ENCODE assay signal across 11 cellular contexts in genomic region chr1:203368624-203369451, GRCh38. TPM values are rescaled to one million over a fixed set of nuclear protein-coding genes. Genes with fewer than 3 reads are reported as not detected.
DNase-seq lines count a peak whose midpoint lies in the region; ATAC-seq and TF ChIP-seq lines count a peak whose summit lies in the region.
"Had no signal": no experiment of that assay in that cellular context is flagged by ENCODE, and none has a peak within 500 bp of the region (broad histone marks: within the 10 kb centered on the region; RNA-seq: fewer than 3 reads in every experiment).

No MANE protein-coding gene starts in this region.

- H3K4me3 ChIP-seq in AG09309 (ENCODE audit: control insufficient read depth, low read depth, low read length) (no peak overlapping the region), MG63 (no peak overlapping the region)

- ATAC-seq in GM18517 (IDR thresholded peaks at IDR 0.05; ENCODE audit: unreplicated experiment), result no peak
- ATAC-seq: activated CD8-positive, alpha-beta T cell treated with anti-CD3 and anti-CD28 coated beads for 36 hours had no signal

- H3K9me3 Mint-ChIP-seq in dendritic cell treated with granulocyte-macrophage colony-stimulating factor and Interleukin-4, amounts not matched to agents 40 ng/mL and 50 ng/mL, for 4 days, result no peaks in the 10 kb centered on the region
- H3K9me3 Mint-ChIP-seq: activated CD8-positive, alpha-beta T cell treated with anti-CD3 and anti-CD28 coated beads for 36 hours; H9 had no signal

- no peak for DNase-seq in AG09309 (ENCODE audit: low read depth)
- peak; percentile 25 for DNase-seq in MG63
- DNase-seq in mucosa of gallbladder (ENCODE audit: low spot score), result peak; percentile 49
- no peak for DNase-seq in NCI-H2171 treated with DMSO at 0.1 percent for 48 hours (lab: John Stamatoyannopoulos, UW)
- no peak for DNase-seq in NCI-H1105 (lab: John Stamatoyannopoulos, UW)
- no peak for DNase-seq in activated naive CD4-positive, alpha-beta T cell treated with Interleukin-2 at 50 U/mL for 16 hours
- DNase-seq: activated CD8-positive, alpha-beta T cell treated with anti-CD3 and anti-CD28 coated beads for 36 hours; H9; stimulated activated CD4-positive, alpha-beta T cell treated with anti-CD3 and anti-CD28 coated beads, Interleukin-2, amount 100 ng/mL, for 24 hours had no signal

- H3K27me3 Mint-ChIP-seq in dendritic cell treated with granulocyte-macrophage colony-stimulating factor and Interleukin-4, amounts not matched to agents 40 ng/mL and 50 ng/mL, for 4 days, result peaks cover 12% of the 10 kb centered on the region

- H3K36me3 ChIP-seq in MG63, result no peaks in the 10 kb centered on the region

- no peak overlapping the region for H3K4me3 Mint-ChIP-seq in dendritic cell treated with granulocyte-macrophage colony-stimulating factor and Interleukin-4, amounts not matched to agents 40 ng/mL and 50 ng/mL, for 4 days
- H3K4me3 Mint-ChIP-seq: activated CD8-positive, alpha-beta T cell treated with anti-CD3 and anti-CD28 coated beads for 36 hours; H9 had no signal

- peak overlapping the region; percentile 5 for H3K27ac Mint-ChIP-seq in dendritic cell treated with granulocyte-macrophage colony-stimulating factor and Interleukin-4, amounts not matched to agents 40 ng/mL and 50 ng/mL, for 4 days
- H3K27ac Mint-ChIP-seq: activated CD8-positive, alpha-beta T cell treated with anti-CD3 and anti-CD28 coated beads for 36 hours; H9 had no signal

- no peaks in the 10 kb centered on the region for H3K36me3 Mint-ChIP-seq in dendritic cell treated with granulocyte-macrophage colony-stimulating factor and Interleukin-4, amounts not matched to agents 40 ng/mL and 50 ng/mL, for 4 days (ENCODE audit: low read depth)

- peaks cover 32% of the 10 kb centered on the region for H3K4me1 Mint-ChIP-seq in dendritic cell treated with granulocyte-macrophage colony-stimulating factor and Interleukin-4, amounts not matched to agents 40 ng/mL and 50 ng/mL, for 4 days (ENCODE audit: low read depth)

- H3K9me3 ChIP-seq in MG63, result no peaks in the 10 kb centered on the region

- peak; percentile 69 for TF ChIP-seq CTCF in AG09309 (IDR thresholded peaks at IDR 0.05; ENCODE audit: control insufficient read depth, insufficient read depth, low read depth, low read length, missing control alignments)

- intact Hi-C loops in dendritic cell treated with granulocyte-macrophage colony-stimulating factor and Interleukin-4, amounts not matched to agents 40 ng/mL and 50 ng/mL, for 4 days (cut with micrococcal nuclease), result loop anchor here (1.0 kb wide), 1 partner anchor 118 kb away; no protein-coding TSS in a partner anchor

- no peaks in the 10 kb centered on the region; the same call in 1 of the 2 replicates for H3K27me3 ChIP-seq in MG63

RNA-seq across cellular contexts. Expression of gene FMOD, which starts 17.9 kb away (rescaled TPM):
- not detected in 2 replicates for total RNA-seq in MG63 (2014; rRNA removed; shearing (Covaris generic); ENCODE audit: low replicate concordance)
- 272 TPM for total RNA-seq in mucosa of gallbladder
- total RNA-seq: H9 had no signal

Comparison
In these comparisons a context has a peak if more than half of its experiments do, and no peak if none do; other contexts are left out.
1. DNase-seq: peak in MG63 (single experiment) and mucosa of gallbladder (single experiment); none in AG09309 (single experiment), NCI-H2171 treated with DMSO at 0.1 percent for 48 hours (single experiment), NCI-H1105 (single experiment) and activated naive CD4-positive, alpha-beta T cell treated with Interleukin-2 at 50 U/mL for 16 hours (single experiment).
2. RNA of gene FMOD, which starts 17.9 kb away (total RNA-seq): 272 TPM in mucosa of gallbladder (single experiment); not detected in MG63; every median in the first group is over 100 times any median in the second.